ENCODE assay signal across 13 cellular contexts in the genomic region with DNA sequence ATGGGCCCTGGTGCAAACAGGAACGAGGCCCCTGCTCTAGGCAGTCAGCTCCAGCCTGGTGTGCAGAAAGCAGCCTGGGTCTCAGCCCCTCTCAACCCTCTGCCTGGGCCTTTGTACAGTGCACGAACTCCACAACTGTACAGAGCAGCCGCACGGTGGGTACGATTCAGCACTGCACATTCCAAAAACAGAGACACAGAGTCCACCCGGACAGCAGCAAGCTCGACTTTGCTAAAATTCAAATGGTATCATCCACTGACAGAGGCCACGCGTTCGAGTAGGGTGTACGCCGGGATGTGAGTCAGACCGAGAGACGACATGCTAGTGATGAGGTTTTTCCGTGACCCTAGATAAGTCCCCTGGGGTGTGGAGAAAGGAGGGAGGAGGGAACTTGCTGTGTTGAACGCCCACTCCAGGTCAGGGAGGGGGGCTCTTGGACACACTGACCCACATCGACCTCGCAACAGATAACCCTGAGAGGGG.
DNase-seq lines count a peak whose midpoint lies in the region; ATAC-seq and FAIRE-seq lines count a peak whose summit lies in the region.
"Had no signal": no experiment of that assay in that cellular context is flagged by ENCODE, and none has a peak within 500 bp of the region (broad histone marks: within the 10 kb centered on the region; RNA-seq: fewer than 3 reads in every experiment).

No MANE protein-coding gene starts in this region.

- no peak for FAIRE-seq in frontal cortex (lab: Jason Lieb, UNC)
- FAIRE-seq: astrocyte had no signal

- H3K9me3 ChIP-seq in KOPT-K1 (ENCODE audit: insufficient read depth, low read length, poor library complexity, severe bottlenecking) = peaks cover 13% of the 10 kb centered on the region
- H3K9me3 ChIP-seq: mucosa of descending colon had no signal

- peaks cover 69% of the 10 kb centered on the region; the same call in 1 of the 2 replicates for H3K36me3 ChIP-seq in KOPT-K1 (ENCODE audit: insufficient read depth, low read length)

- peak; percentile 86 for DNase-seq in activated effector memory CD4-positive, alpha-beta T cell treated with anti-CD3 and anti-CD28 coated beads, Interleukin-2, amount 50 U/mL, for 16 hours
- DNase-seq in stimulated activated CD4-positive, alpha-beta T cell treated with anti-CD3 and anti-CD28 coated beads, Interleukin-1b, Interleukin-23, amount 100 ng/mL, for 48 hours = peak; percentile 82
- DNase-seq in COLO829 (ENCODE audit: low spot score) = no peak
- DNase-seq in NCI-H2029 (lab: John Stamatoyannopoulos, UW) = no peak
- DNase-seq in frontal cortex (ENCODE audit: low spot score in 2 of 2) = no peak
- DNase-seq in DMS153 treated with DMSO at 0.1 percent for 48 hours (lab: John Stamatoyannopoulos, UW; ENCODE audit: unreplicated experiment) = no peak
- DNase-seq: DMS153, foreskin fibroblast, mucosa of descending colon, NCI-H2081 had no signal

- peak; percentile 77 for ATAC-seq in GM18511 (IDR thresholded peaks at IDR 0.05; ENCODE audit: unreplicated experiment)
- ATAC-seq: mucosa of descending colon had no signal

- peak overlapping the region; percentile 7 for H3K27ac ChIP-seq in KOPT-K1 (ENCODE audit: low read depth, low read length, poor library complexity, severe bottlenecking)

Comparison
In these comparisons a context has a peak if more than half of its experiments do, and no peak if none do; other contexts are left out.
1. DNase-seq: peak in activated effector memory CD4-positive, alpha-beta T cell treated with anti-CD3 and anti-CD28 coated beads, Interleukin-2, amount 50 U/mL, for 16 hours (single experiment) and stimulated activated CD4-positive, alpha-beta T cell treated with anti-CD3 and anti-CD28 coated beads, Interleukin-1b, Interleukin-23, amount 100 ng/mL, for 48 hours (single experiment); none in COLO829 (single experiment), NCI-H2029 (single experiment), frontal cortex (0 of 2) and DMS153 treated with DMSO at 0.1 percent for 48 hours (single experiment).